In the genomic region with DNA sequence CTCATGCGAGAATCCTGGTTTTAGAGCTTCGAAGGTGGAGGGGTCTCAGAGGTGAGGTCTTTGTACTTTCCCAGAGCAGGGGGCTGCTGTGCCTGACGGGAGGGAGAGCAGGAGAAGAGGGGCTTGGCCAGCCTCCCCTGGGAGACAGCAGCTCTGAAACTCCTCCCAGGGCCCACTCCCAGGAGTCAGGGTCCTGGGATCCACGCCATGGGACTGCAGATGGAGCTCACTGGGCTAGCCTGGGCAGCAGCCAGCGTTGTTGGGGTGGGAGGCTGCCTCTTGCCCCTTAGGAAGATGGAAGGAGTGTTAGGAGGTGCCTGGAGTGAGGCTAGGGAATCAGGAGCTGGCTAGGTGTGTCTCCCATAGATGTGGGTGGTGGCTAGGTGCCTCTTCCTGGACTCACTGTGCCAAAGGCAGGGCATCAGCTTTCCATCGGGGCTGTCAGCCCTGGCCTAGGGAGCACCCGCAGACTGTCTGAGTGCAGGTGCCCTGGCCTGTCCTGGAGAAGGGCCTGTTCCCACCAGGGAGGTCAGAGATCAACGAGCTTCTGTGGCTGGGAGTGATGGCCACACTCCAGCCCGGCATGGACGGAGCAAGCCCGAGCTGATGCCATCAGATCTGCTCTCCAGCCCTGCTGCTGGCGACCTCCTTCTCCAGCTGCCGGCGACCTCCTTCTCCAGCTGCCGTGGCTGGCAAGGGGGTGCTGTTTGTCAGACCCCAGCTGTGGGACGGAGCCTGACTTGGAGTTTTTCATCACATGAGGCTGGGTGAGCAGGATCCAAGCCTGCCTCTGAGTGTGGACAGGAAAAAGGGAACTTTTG, we compare ENCODE assay signal across 18 cellular contexts.
DNase-seq lines count a peak whose midpoint lies in the region; ATAC-seq and TF ChIP-seq lines count a peak whose summit lies in the region.
"Had no signal": no experiment of that assay in that cellular context is flagged by ENCODE, and none has a peak within 500 bp of the region (broad histone marks: within the 10 kb centered on the region; RNA-seq: fewer than 3 reads in every experiment).

No MANE protein-coding gene starts in this region.

- H3K27me3 Mint-ChIP-seq in activated T-cell treated with anti-CD3 and anti-CD28 coated beads, Interleukin-2, amount 50 U/mL, for 72 hours (ENCODE audit: low read depth), result no peaks in the 10 kb centered on the region
- H3K27me3 Mint-ChIP-seq: stimulated activated naive CD8-positive, alpha-beta T cell treated with anti-CD3 and anti-CD28 coated beads, Interleukin-15, Interleukin-2, amounts not matched to agents 100 ng/mL and 50 ng/mL, for 24 hours had no signal

- intact Hi-C loops in Right ventricle myocardium superior (cut with DNase I), result no loop called here
- intact Hi-C loops in mucosa of descending colon (cut with DNase I, micrococcal nuclease), result loop anchor here in 1 of 2 donors (10.0 kb wide), 1 partner anchor 292 kb away; no protein-coding TSS in a partner anchor

- H3K4me3 Mint-ChIP-seq in activated T-cell treated with anti-CD3 and anti-CD28 coated beads, Interleukin-2, amount 50 U/mL, for 72 hours, result no peak overlapping the region
- H3K4me3 Mint-ChIP-seq: effector memory CD8-positive, alpha-beta T cell; naive thymus-derived CD8-positive, alpha-beta T cell; stimulated activated naive CD8-positive, alpha-beta T cell treated with anti-CD3 and anti-CD28 coated beads, Interleukin-15, Interleukin-2, amounts not matched to agents 100 ng/mL and 50 ng/mL, for 24 hours; T-helper 17 cell had no signal

- no peak for ATAC-seq in activated T-cell treated with anti-CD3 and anti-CD28 coated beads, Interleukin-2, amount 50 U/mL, for 72 hours (replicated peaks in 1 of 2)
- ATAC-seq in Right ventricle myocardium superior (ENCODE audit: poor library complexity), result peak; percentile 16
- ATAC-seq in mucosa of descending colon, result peak; percentile 62
- ATAC-seq in HG02884 (IDR thresholded peaks at IDR 0.05; ENCODE audit: unreplicated experiment), result no peak
- ATAC-seq: effector memory CD8-positive, alpha-beta T cell; naive thymus-derived CD8-positive, alpha-beta T cell; T-helper 17 cell had no signal

- H3K4me1 Mint-ChIP-seq in activated T-cell treated with anti-CD3 and anti-CD28 coated beads, Interleukin-2, amount 50 U/mL, for 72 hours (ENCODE audit: low read depth), result peaks cover 4% of the 10 kb centered on the region

- no peaks in the 10 kb centered on the region for H3K9me3 Mint-ChIP-seq in activated T-cell treated with anti-CD3 and anti-CD28 coated beads, Interleukin-2, amount 50 U/mL, for 72 hours
- H3K9me3 Mint-ChIP-seq: effector memory CD8-positive, alpha-beta T cell; naive thymus-derived CD8-positive, alpha-beta T cell; stimulated activated naive CD8-positive, alpha-beta T cell treated with anti-CD3 and anti-CD28 coated beads, Interleukin-15, Interleukin-2, amounts not matched to agents 100 ng/mL and 50 ng/mL, for 24 hours had no signal

- H3K27me3 ChIP-seq in HAP-1 (ENCODE audit: low read depth), result no peaks in the 10 kb centered on the region

- H3K4me3 ChIP-seq in mucosa of descending colon (no peak overlapping the region), HAP-1 (no peak overlapping the region)

- H3K27ac Mint-ChIP-seq in activated T-cell treated with anti-CD3 and anti-CD28 coated beads, Interleukin-2, amount 50 U/mL, for 72 hours, result no peak overlapping the region
- H3K27ac Mint-ChIP-seq: effector memory CD8-positive, alpha-beta T cell; naive thymus-derived CD8-positive, alpha-beta T cell; stimulated activated naive CD8-positive, alpha-beta T cell treated with anti-CD3 and anti-CD28 coated beads, Interleukin-15, Interleukin-2, amounts not matched to agents 100 ng/mL and 50 ng/mL, for 24 hours; T-helper 17 cell had no signal

- H3K4me1 ChIP-seq in mucosa of descending colon (ENCODE audit: low read depth) (no peaks in the 10 kb centered on the region), HAP-1 (peaks cover 14% of the 10 kb centered on the region)

- no peaks in the 10 kb centered on the region for H3K36me3 Mint-ChIP-seq in activated T-cell treated with anti-CD3 and anti-CD28 coated beads, Interleukin-2, amount 50 U/mL, for 72 hours (ENCODE audit: insufficient read depth in 2 of 2)
- H3K36me3 Mint-ChIP-seq: naive thymus-derived CD8-positive, alpha-beta T cell had no signal

- H3K9me3 ChIP-seq in mucosa of descending colon (no peaks in the 10 kb centered on the region), HAP-1 (no peaks in the 10 kb centered on the region)

- H3K36me3 ChIP-seq in mucosa of descending colon (ENCODE audit: low read depth) (no peaks in the 10 kb centered on the region), HAP-1 (replicated peaks) (no peaks in the 10 kb centered on the region)

- peak; percentile 11 for DNase-seq in activated T-cell treated with anti-CD3 and anti-CD28 coated beads, Interleukin-2, amount 50 U/mL, for 48 hours
- DNase-seq in activated T-cell treated with anti-CD3 and anti-CD28 coated beads, Interleukin-2, amount 50 U/mL, for 72 hours, result no peak
- DNase-seq in Right ventricle myocardium superior (no peak), mucosa of descending colon (peak in 1 of 3 donors; percentile 23), ureter (ENCODE audit: low spot score) (peak; percentile 32), HAP-1 (ENCODE audit: low spot score in 2 of 2) (no peak), NCI-H1417 treated with DMSO at 0.1 percent for 48 hours (lab: John Stamatoyannopoulos, UW) (no peak)
- DNase-seq: activated T-cell treated with anti-CD3 and anti-CD28 coated beads, Interleukin-2, amount 50 U/mL, for 1 hour; central memory CD4-positive, alpha-beta T cell; effector memory CD8-positive, alpha-beta T cell; foreskin fibroblast; NCI-H1930; NCI-H446; stimulated activated CD4-positive, alpha-beta T cell treated with anti-CD3 and anti-CD28 coated beads, Interleukin-15, amount 100 ng/mL, for 24 hours; T-helper 17 cell had no signal

- in situ Hi-C loops in HAP-1 (cut with MboI; ENCODE audit: low sequenced_read_pairs), result no loop called here

- no peak for TF ChIP-seq CTCF in mucosa of descending colon (IDR thresholded peaks at IDR 0.05)

Comparison
In these comparisons a context has a peak if more than half of its experiments do, and no peak if none do; other contexts are left out.
1. DNase-seq: peak in activated T-cell treated with anti-CD3 and anti-CD28 coated beads, Interleukin-2, amount 50 U/mL, for 48 hours (2 of 2) and ureter (single experiment); none in activated T-cell treated with anti-CD3 and anti-CD28 coated beads, Interleukin-2, amount 50 U/mL, for 72 hours (0 of 2), Right ventricle myocardium superior (single experiment), HAP-1 (0 of 2) and NCI-H1417 treated with DMSO at 0.1 percent for 48 hours (single experiment).
2. ATAC-seq: peak in Right ventricle myocardium superior (single experiment) and mucosa of descending colon (single experiment); none in activated T-cell treated with anti-CD3 and anti-CD28 coated beads, Interleukin-2, amount 50 U/mL, for 72 hours (0 of 2) and HG02884 (single experiment).